1 cellular context compared by ENCODE assay signal in genomic region chr12:122834229-122834920, GRCh38.
TF ChIP-seq lines count a peak whose summit lies in the region.

No MANE protein-coding gene starts in this region.

TF ChIP-seq in HepG2, 621 proteins besides CTCF, POLR2A, EP300 and RAD21 (continued from another document):
- TF ChIP-seq, protein P1, sequence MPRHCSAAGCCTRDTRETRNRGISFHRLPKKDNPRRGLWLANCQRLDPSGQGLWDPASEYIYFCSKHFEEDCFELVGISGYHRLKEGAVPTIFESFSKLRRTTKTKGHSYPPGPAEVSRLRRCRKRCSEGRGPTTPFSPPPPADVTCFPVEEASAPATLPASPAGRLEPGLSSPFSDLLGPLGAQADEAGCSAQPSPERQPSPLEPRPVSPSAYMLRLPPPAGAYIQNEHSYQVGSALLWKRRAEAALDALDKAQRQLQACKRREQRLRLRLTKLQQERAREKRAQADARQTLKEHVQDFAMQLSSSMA (CRISPR knock-in tag; IDR thresholded peaks at IDR 0.05) = no peak
- TF ChIP-seq KDM3A (CRISPR knock-in tag; IDR thresholded peaks at IDR 0.05; ENCODE audit: low read depth) (no peak), CEBPB (IDR thresholded peaks at IDR 0.05; ENCODE audit: borderline replicate concordance, low read depth, low read length) (0 out of 2 replicates have a peak, but pooled peaks have one; percentile 11), ZNF639 (CRISPR knock-in tag; conservative IDR thresholded peaks at IDR 0.05) (no peak), SALL1 (CRISPR knock-in tag; IDR thresholded peaks at IDR 0.05) (peak; percentile 16; the same call in 1 of the 2 replicates), ZNF670 (CRISPR knock-in tag; IDR thresholded peaks at IDR 0.05; ENCODE audit: borderline replicate concordance) (no peak), NFYC (CRISPR knock-in tag; IDR thresholded peaks at IDR 0.05) (no peak), MED1 (CRISPR knock-in tag; IDR thresholded peaks at IDR 0.05) (no peak), PCBP2 (optimal IDR thresholded peaks at IDR 0.05; ENCODE audit: low read depth, low read length, poor library complexity, severe bottlenecking) (peak; percentile 12), ARHGAP35 (CRISPR knock-in tag; IDR thresholded peaks at IDR 0.05; ENCODE audit: borderline replicate concordance) (no peak), ZBTB46 (CRISPR knock-in tag; IDR thresholded peaks at IDR 0.05; ENCODE audit: borderline replicate concordance) (no peak), TOPORS (CRISPR knock-in tag; IDR thresholded peaks at IDR 0.05) (no peak), MEIS1 (CRISPR knock-in tag; IDR thresholded peaks at IDR 0.05; ENCODE audit: borderline replicate concordance) (no peak), ZSCAN25 (CRISPR knock-in tag; IDR thresholded peaks at IDR 0.05) (no peak), MTF2 (CRISPR knock-in tag; IDR thresholded peaks at IDR 0.05; ENCODE audit: borderline replicate concordance) (no peak), SOX13 (IDR thresholded peaks at IDR 0.05) (no peak), SOX13 (CRISPR knock-in tag; conservative IDR thresholded peaks at IDR 0.05 in 1 of 2, IDR thresholded peaks at IDR 0.05 in 1 of 2) (peak in 1 of 2 experiments; percentile 24; a peak in 1 of 4 replicates), TGIF2 (CRISPR knock-in tag; IDR thresholded peaks at IDR 0.05) (no peak), ZNF749 (CRISPR knock-in tag; IDR thresholded peaks at IDR 0.05; ENCODE audit: borderline replicate concordance) (no peak), HOXA3 (CRISPR knock-in tag; IDR thresholded peaks at IDR 0.05) (0 out of 2 replicates have a peak, but pooled peaks have one; percentile 8), EHMT2 (IDR thresholded peaks at IDR 0.05; ENCODE audit: borderline replicate concordance, low read depth, low read length) (no peak), HMGXB4 (CRISPR knock-in tag; IDR thresholded peaks at IDR 0.05; ENCODE audit: borderline replicate concordance in 1 of 2, low read depth in 1 of 2) (0 out of 4 replicates have a peak, but pooled peaks of 1 of the 2 experiments have one; percentile 21), PLRG1 (conservative IDR thresholded peaks at IDR 0.05) (no peak)
- TF ChIP-seq, protein P2, sequence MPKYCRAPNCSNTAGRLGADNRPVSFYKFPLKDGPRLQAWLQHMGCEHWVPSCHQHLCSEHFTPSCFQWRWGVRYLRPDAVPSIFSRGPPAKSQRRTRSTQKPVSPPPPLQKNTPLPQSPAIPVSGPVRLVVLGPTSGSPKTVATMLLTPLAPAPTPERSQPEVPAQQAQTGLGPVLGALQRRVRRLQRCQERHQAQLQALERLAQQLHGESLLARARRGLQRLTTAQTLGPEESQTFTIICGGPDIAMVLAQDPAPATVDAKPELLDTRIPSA (CRISPR knock-in tag; IDR thresholded peaks at IDR 0.05; ENCODE audit: borderline replicate concordance) = no peak
- TF ChIP-seq, protein P3, sequence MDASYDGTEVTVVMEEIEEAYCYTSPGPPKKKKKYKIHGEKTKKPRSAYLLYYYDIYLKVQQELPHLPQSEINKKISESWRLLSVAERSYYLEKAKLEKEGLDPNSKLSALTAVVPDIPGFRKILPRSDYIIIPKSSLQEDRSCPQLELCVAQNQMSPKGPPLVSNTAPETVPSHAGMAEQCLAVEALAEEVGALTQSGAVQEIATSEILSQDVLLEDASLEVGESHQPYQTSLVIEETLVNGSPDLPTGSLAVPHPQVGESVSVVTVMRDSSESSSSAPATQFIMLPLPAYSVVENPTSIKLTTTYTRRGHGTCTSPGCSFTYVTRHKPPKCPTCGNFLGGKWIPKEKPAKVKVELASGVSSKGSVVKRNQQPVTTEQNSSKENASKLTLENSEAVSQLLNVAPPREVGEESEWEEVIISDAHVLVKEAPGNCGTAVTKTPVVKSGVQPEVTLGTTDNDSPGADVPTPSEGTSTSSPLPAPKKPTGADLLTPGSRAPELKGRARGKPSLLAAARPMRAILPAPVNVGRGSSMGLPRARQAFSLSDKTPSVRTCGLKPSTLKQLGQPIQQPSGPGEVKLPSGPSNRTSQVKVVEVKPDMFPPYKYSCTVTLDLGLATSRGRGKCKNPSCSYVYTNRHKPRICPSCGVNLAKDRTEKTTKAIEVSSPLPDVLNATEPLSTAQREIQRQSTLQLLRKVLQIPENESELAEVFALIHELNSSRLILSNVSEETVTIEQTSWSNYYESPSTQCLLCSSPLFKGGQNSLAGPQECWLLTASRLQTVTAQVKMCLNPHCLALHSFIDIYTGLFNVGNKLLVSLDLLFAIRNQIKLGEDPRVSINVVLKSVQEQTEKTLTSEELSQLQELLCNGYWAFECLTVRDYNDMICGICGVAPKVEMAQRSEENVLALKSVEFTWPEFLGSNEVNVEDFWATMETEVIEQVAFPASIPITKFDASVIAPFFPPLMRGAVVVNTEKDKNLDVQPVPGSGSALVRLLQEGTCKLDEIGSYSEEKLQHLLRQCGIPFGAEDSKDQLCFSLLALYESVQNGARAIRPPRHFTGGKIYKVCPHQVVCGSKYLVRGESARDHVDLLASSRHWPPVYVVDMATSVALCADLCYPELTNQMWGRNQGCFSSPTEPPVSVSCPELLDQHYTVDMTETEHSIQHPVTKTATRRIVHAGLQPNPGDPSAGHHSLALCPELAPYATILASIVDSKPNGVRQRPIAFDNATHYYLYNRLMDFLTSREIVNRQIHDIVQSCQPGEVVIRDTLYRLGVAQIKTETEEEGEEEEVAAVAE (CRISPR knock-in tag; IDR thresholded peaks at IDR 0.05; ENCODE audit: borderline replicate concordance) = no peak
